8 cellular contexts compared by ENCODE assay signal in the genomic region with DNA sequence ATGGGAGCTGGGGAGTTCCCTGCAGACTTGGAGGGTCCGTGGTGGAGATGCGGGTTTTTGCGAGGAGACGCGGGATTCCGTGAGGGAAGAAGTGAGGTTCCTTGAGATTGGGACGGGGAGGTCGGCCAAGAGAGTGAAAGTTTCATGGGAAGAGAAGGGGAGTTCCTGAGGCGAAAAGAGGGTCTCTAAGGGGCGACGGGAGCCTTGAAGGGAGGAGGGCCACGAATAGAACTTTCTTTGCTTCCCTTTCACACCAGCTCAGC. TPM values are rescaled to one million over a fixed set of nuclear protein-coding genes. Genes with fewer than 3 reads are reported as not detected.
DNase-seq lines count a peak whose midpoint lies in the region; ATAC-seq, FAIRE-seq and TF ChIP-seq lines count a peak whose summit lies in the region.

No MANE protein-coding gene starts in this region.

- H3K36me3 ChIP-seq in kidney (ENCODE audit: control insufficient read depth in 1 of 2, insufficient read depth in 2 of 2, low read length in 2 of 2), result no peaks in the 10 kb centered on the region

- FAIRE-seq in kidney (lab: Jason Lieb, UNC), result no peak

- intact Hi-C loops in kidney (cut with DNase I), result no loop called here

- POLR2A ChIA-PET in activated naive CD8-positive, alpha-beta T cell treated with anti-CD3 and anti-CD28 coated beads, Interleukin-2, amount 10 ng/mL, durations not matched to agents 7 days and 5 days (lab: Charles Lee), result interaction anchor here (1.1 to 5.7 kb wide), 5 partner anchors 14 to 765 kb away, joined by 3 to 44 read pairs (median 4); partner anchors contain the start of genes EIF2S2, GSS and MYH7B

- H3K27me3 Mint-ChIP-seq in T-helper 1 cell treated with Interleukin-12 subunit alpha and Interleukin-12 subunit beta and Interleukin-4 antibody, amounts not matched to agents 30 μg/mL and 1 μg/mL, for 36 hours (ENCODE audit: low read depth), result no peaks in the 10 kb centered on the region
- peaks cover 2% of the 10 kb centered on the region for H3K27me3 Mint-ChIP-seq in activated naive CD8-positive, alpha-beta T cell treated with anti-CD3 and anti-CD28 coated beads, Interleukin-2, amount 10 ng/mL, durations not matched to agents 7 days and 5 days

- peaks cover 5% of the 10 kb centered on the region for H3K36me3 Mint-ChIP-seq in T-helper 1 cell treated with Interleukin-12 subunit alpha and Interleukin-12 subunit beta and Interleukin-4 antibody, amounts not matched to agents 30 μg/mL and 1 μg/mL, for 36 hours (ENCODE audit: low read depth)
- peaks cover 3% of the 10 kb centered on the region for H3K36me3 Mint-ChIP-seq in activated naive CD8-positive, alpha-beta T cell treated with anti-CD3 and anti-CD28 coated beads, Interleukin-2, amount 10 ng/mL, durations not matched to agents 7 days and 5 days

- no peaks in the 10 kb centered on the region for H3K9me3 ChIP-seq in kidney (ENCODE audit: control insufficient read depth in 1 of 2, low read length in 2 of 2)

- H3K27ac ChIP-seq in kidney (ENCODE audit: low read depth in 2 of 2, low read length in 2 of 2) (peak overlapping the region; percentile 59 to 76), substantia nigra (ENCODE audit: low read depth, low read length, poor library complexity, severe bottlenecking) (peak overlapping the region; percentile 90)

- no peaks in the 10 kb centered on the region for H3K9me3 Mint-ChIP-seq in T-helper 1 cell treated with Interleukin-12 subunit alpha and Interleukin-12 subunit beta and Interleukin-4 antibody, amounts not matched to agents 30 μg/mL and 1 μg/mL, for 36 hours
- no peaks in the 10 kb centered on the region for H3K9me3 Mint-ChIP-seq in activated naive CD8-positive, alpha-beta T cell treated with anti-CD3 and anti-CD28 coated beads, Interleukin-2, amount 10 ng/mL, durations not matched to agents 7 days and 5 days

- TF ChIP-seq CTCF in kidney (IDR thresholded peaks at IDR 0.05; ENCODE audit: borderline replicate concordance, extremely low read depth, insufficient read depth), result no peak

- peaks cover 13 to 28% of the 10 kb centered on the region in 2 donors for H3K4me1 ChIP-seq in kidney (ENCODE audit: control insufficient read depth in 1 of 2, insufficient read depth in 1 of 2, low read depth in 1 of 2, low read length in 2 of 2)

- H3K4me1 Mint-ChIP-seq in T-helper 1 cell treated with Interleukin-12 subunit alpha and Interleukin-12 subunit beta and Interleukin-4 antibody, amounts not matched to agents 30 μg/mL and 1 μg/mL, for 36 hours (ENCODE audit: low read depth), result peaks cover 54% of the 10 kb centered on the region
- peaks cover 48% of the 10 kb centered on the region for H3K4me1 Mint-ChIP-seq in activated naive CD8-positive, alpha-beta T cell treated with anti-CD3 and anti-CD28 coated beads, Interleukin-2, amount 10 ng/mL, durations not matched to agents 7 days and 5 days

- H3K27ac Mint-ChIP-seq in T-helper 1 cell treated with Interleukin-12 subunit alpha and Interleukin-12 subunit beta and Interleukin-4 antibody, amounts not matched to agents 30 μg/mL and 1 μg/mL, for 36 hours, result peak overlapping the region; percentile 86
- H3K27ac Mint-ChIP-seq in activated naive CD8-positive, alpha-beta T cell treated with anti-CD3 and anti-CD28 coated beads, Interleukin-2, amount 10 ng/mL, durations not matched to agents 7 days and 5 days, result peak overlapping the region; percentile 84

- peak overlapping the region; percentile 95 for H3K9ac ChIP-seq in kidney (ENCODE audit: low read length in 2 of 2)

- ATAC-seq in activated naive CD8-positive, alpha-beta T cell treated with anti-CD3 and anti-CD28 coated beads, Interleukin-2, amount 10 ng/mL, durations not matched to agents 7 days and 5 days (ENCODE audit: low read depth), result no peak

- peak overlapping the region; percentile 96 for H3K4me3 Mint-ChIP-seq in T-helper 1 cell treated with Interleukin-12 subunit alpha and Interleukin-12 subunit beta and Interleukin-4 antibody, amounts not matched to agents 30 μg/mL and 1 μg/mL, for 36 hours
- peak overlapping the region; percentile 94 for H3K4me3 Mint-ChIP-seq in activated naive CD8-positive, alpha-beta T cell treated with anti-CD3 and anti-CD28 coated beads, Interleukin-2, amount 10 ng/mL, durations not matched to agents 7 days and 5 days

- H3K4me3 ChIP-seq in kidney (ENCODE audit: low read length in 2 of 2), result peak overlapping the region; percentile 88 to 93

- DNase-seq in T-helper 1 cell, result no peak
- DNase-seq in activated naive CD8-positive, alpha-beta T cell treated with anti-CD3 and anti-CD28 coated beads, Interleukin-2, amount 10 ng/mL, durations not matched to agents 7 days and 5 days, result no peak
- no peak for DNase-seq in kidney
- DNase-seq in substantia nigra (lab: John Stamatoyannopoulos, UW), result peak in 1 of 49 donors; percentile 31
- DNase-seq in Kasumi-1 (lab: John Stamatoyannopoulos, UW), result no peak
- DNase-seq in medulla oblongata (ENCODE audit: extremely low spot score), result no peak
- DNase-seq in stimulated activated CD4-positive, alpha-beta T cell treated with anti-CD3 and anti-CD28 coated beads, Interleukin-15, amount 100 ng/mL, for 24 hours, result no peak

RNA-seq across cellular contexts. Expression of gene ACSS2, which starts 0.5 kb away (rescaled TPM):
- 10 to 100 TPM; 27.4 to 29.6 TPM for total RNA-seq in activated naive CD8-positive, alpha-beta T cell treated with anti-CD3 and anti-CD28 coated beads, Interleukin-2, amount 10 ng/mL, durations not matched to agents 7 days and 5 days
- 53.1 TPM for total RNA-seq in kidney
- 98.9 TPM for polyA plus RNA-seq in kidney (ENCODE audit: insufficient read depth, low read depth, low replicate concordance)

RNA-seq across cellular contexts. Expression of gene GGT7, which starts 4.3 kb away (rescaled TPM):
- 10 to 100 TPM; 19.8 to 20.1 TPM for total RNA-seq in activated naive CD8-positive, alpha-beta T cell treated with anti-CD3 and anti-CD28 coated beads, Interleukin-2, amount 10 ng/mL, durations not matched to agents 7 days and 5 days
- 27.0 TPM for total RNA-seq in kidney
- polyA plus RNA-seq in kidney (ENCODE audit: insufficient read depth, low read depth, low replicate concordance), result 24.3 TPM

RNA-seq across cellular contexts. Expression of gene NCOA6, which starts 51.5 kb away (rescaled TPM):
- total RNA-seq in activated naive CD8-positive, alpha-beta T cell treated with anti-CD3 and anti-CD28 coated beads, Interleukin-2, amount 10 ng/mL, durations not matched to agents 7 days and 5 days, result 10 to 100 TPM; 31.7 to 32.6 TPM
- total RNA-seq in kidney, result 28.1 TPM
- 30.8 TPM for polyA plus RNA-seq in kidney (ENCODE audit: insufficient read depth, low read depth, low replicate concordance)
